In genomic region chr5:181207214-181207959, GRCh38 we compare ENCODE assay signal across 8 cellular contexts. TPM values are rescaled to one million over a fixed set of nuclear protein-coding genes. Genes with fewer than 3 reads are reported as not detected.
DNase-seq lines count a peak whose midpoint lies in the region; ATAC-seq and TF ChIP-seq lines count a peak whose summit lies in the region.

No MANE protein-coding gene starts in this region.

- H2AFZ ChIP-seq in osteoblast (ENCODE audit: low read length): peak overlapping the region; percentile 89

- peak overlapping the region; percentile 73 for H3K4me3 ChIP-seq in Jurkat, Clone E6-1 (ENCODE audit: low read length)
- H3K4me3 ChIP-seq in fibroblast of the aortic adventitia (ENCODE audit: low read depth, low read length) (peak overlapping the region; percentile 64), osteoblast (ENCODE audit: insufficient read depth, low read length) (peak overlapping the region; percentile 79), upper lobe of left lung (peak overlapping the region; percentile 34 to 79 (median 70))

- no peaks in the 10 kb centered on the region for H4K20me1 ChIP-seq in osteoblast (ENCODE audit: insufficient read depth, low read length)

- H3K4me1 ChIP-seq in osteoblast (ENCODE audit: insufficient read depth, low read length) (peaks cover 5% of the 10 kb centered on the region), upper lobe of left lung (peaks cover 26 to 44% (median 38%) of the 10 kb centered on the region in 4 donors)

- peak; percentile 86 for DNase-seq in Jurkat, Clone E6-1 (ENCODE audit: low read depth, low spot score)
- DNase-seq in activated T-cell treated with anti-CD3 and anti-CD28 coated beads for 24 hours (ENCODE audit: low read depth) (peak; percentile 87), fibroblast of the aortic adventitia (ENCODE audit: low read depth) (peak; percentile 93), osteoblast (ENCODE audit: insufficient read length, low spot score, missing footprints) (peak; percentile 95), upper lobe of left lung (peak in 1 of 2 donors; percentile 77), NCI-H1048 (lab: John Stamatoyannopoulos, UW) (no peak), NCI-H187 treated with DMSO at 0.1 percent for 48 hours (lab: John Stamatoyannopoulos, UW) (no peak)

- peaks cover 7% of the 10 kb centered on the region for H3K27me3 ChIP-seq in osteoblast (ENCODE audit: insufficient read depth, low read length)
- H3K27me3 ChIP-seq in upper lobe of left lung: peaks cover 0 to 9% (median 2%) of the 10 kb centered on the region in 4 donors

- TF ChIP-seq CTCF in fibroblast of the aortic adventitia (IDR thresholded peaks at IDR 0.05; ENCODE audit: insufficient read depth, low read length): no peak
- TF ChIP-seq CTCF in osteoblast (IDR thresholded peaks at IDR 0.05; ENCODE audit: extremely low read depth, low read depth, low read length): no peak
- no peak for TF ChIP-seq CTCF in upper lobe of left lung (IDR thresholded peaks at IDR 0.05)

- TF ChIP-seq EP300 in upper lobe of left lung (IDR thresholded peaks at IDR 0.05): no peak

- TF ChIP-seq POLR2A in upper lobe of left lung (IDR thresholded peaks at IDR 0.05): no peak

- H3K9me3 ChIP-seq in osteoblast (ENCODE audit: low read depth, low read length): no peaks in the 10 kb centered on the region
- H3K9me3 ChIP-seq in upper lobe of left lung: no peaks in the 10 kb centered on the region

- no peaks in the 10 kb centered on the region for H3K79me2 ChIP-seq in osteoblast (ENCODE audit: insufficient read depth, low read length)

- 1% methylated on average over 30 to 36 of the region's 36 CpGs for WGBS in upper lobe of left lung, 2 donors

- no peaks in the 10 kb centered on the region for H3K36me3 ChIP-seq in osteoblast (ENCODE audit: insufficient read depth, low read length)
- H3K36me3 ChIP-seq in upper lobe of left lung: no peaks in the 10 kb centered on the region

- ATAC-seq in GM19023 (IDR thresholded peaks at IDR 0.05; ENCODE audit: unreplicated experiment): peak; percentile 32
- ATAC-seq in upper lobe of left lung (ENCODE audit: low FRiP score in 2 of 2): peak; percentile 60 to 70

- H3K4me2 ChIP-seq in osteoblast (ENCODE audit: insufficient read depth, low read length): peak overlapping the region; percentile 84

- H3K27ac ChIP-seq in osteoblast (ENCODE audit: low read depth, low read length) (peak overlapping the region; percentile 86), upper lobe of left lung (peak overlapping the region; percentile 71 to 83 (median 76))

RNA-seq across cellular contexts. Expression of gene TRIM7, which starts 2.4 kb away (rescaled TPM):
- not detected for polyA plus RNA-seq in Jurkat, Clone E6-1 (2012; ENCODE audit: insufficient read depth, insufficient read length)
- total RNA-seq in fibroblast of the aortic adventitia (ENCODE audit: low replicate concordance) (0.74 and 3.3 TPM in 2 replicates), osteoblast (0.29 and 0.72 TPM in 2 replicates), upper lobe of left lung (1 to 10 TPM in 5 of 6 donors, under 1 TPM in 1; 0.83 to 6.7 (median 2.9) TPM)

RNA-seq across cellular contexts. Expression of gene TRIM41, which starts 15.7 kb away (rescaled TPM):
- polyA plus RNA-seq in Jurkat, Clone E6-1 (2012; ENCODE audit: insufficient read depth, insufficient read length): 44.7 TPM
- total RNA-seq in fibroblast of the aortic adventitia (ENCODE audit: low replicate concordance) (12.7 and 19.1 TPM in 2 replicates), osteoblast (12.4 and 15.9 TPM in 2 replicates), upper lobe of left lung (10 to 100 TPM; 14.4 to 75.4 (median 34.1) TPM)

RNA-seq across cellular contexts. Expression of gene RACK1, which starts 36.3 kb away (rescaled TPM):
- polyA plus RNA-seq in Jurkat, Clone E6-1 (2012; ENCODE audit: insufficient read depth, insufficient read length): 3,610 TPM
- 2,117 and 4,931 TPM in 2 replicates for total RNA-seq in fibroblast of the aortic adventitia (ENCODE audit: low replicate concordance)
- total RNA-seq in osteoblast: 3,800 and 4,007 TPM in 2 replicates
- total RNA-seq in upper lobe of left lung: 1,000 to 10,000 TPM in 5 of 6 donors, 100 to 1,000 TPM in 1; 801 to 1,863 (median 1,196) TPM

RNA-seq across cellular contexts. Expression of gene TRIM52, which starts 53.6 kb away (rescaled TPM):
- polyA plus RNA-seq in Jurkat, Clone E6-1 (2012; ENCODE audit: insufficient read depth, insufficient read length): 13.5 TPM
- 7.4 and 15.6 TPM in 2 replicates for total RNA-seq in fibroblast of the aortic adventitia (ENCODE audit: low replicate concordance)
- 6.8 and 7.2 TPM in 2 replicates for total RNA-seq in osteoblast
- total RNA-seq in upper lobe of left lung: 10 to 100 TPM; 12.3 to 47.1 (median 15.6) TPM

Comparison
In these comparisons a context has a peak if more than half of its experiments do, and no peak if none do; other contexts are left out.
1. DNase-seq: peak in Jurkat, Clone E6-1 (single experiment), activated T-cell treated with anti-CD3 and anti-CD28 coated beads for 24 hours (single experiment), fibroblast of the aortic adventitia (single experiment) and osteoblast (single experiment); none in NCI-H1048 (single experiment) and NCI-H187 treated with DMSO at 0.1 percent for 48 hours (single experiment).
2. Peak in every context shown above with its lines, with median percentiles within 50 percentile points of each other: H3K4me3 ChIP-seq.